ENCODE assay signal across 8 cellular contexts in genomic region chr2:64876137-64876647, GRCh38.
A peak's percentile ranks its signal among the peaks of the same experiment; 100 is the strongest.
DNase-seq lines count a peak whose midpoint lies in the region; ATAC-seq and TF ChIP-seq lines count a peak whose summit lies in the region.

No MANE protein-coding gene starts in this region.

- ATAC-seq in HG03175 (IDR thresholded peaks at IDR 0.05; ENCODE audit: unreplicated experiment) (no peak), GM19023 (IDR thresholded peaks at IDR 0.05; ENCODE audit: unreplicated experiment) (no peak)

- H3K9ac ChIP-seq in fibroblast of lung (ENCODE audit: insufficient read depth, low read length), result no peak overlapping the region

- no peaks in the 10 kb centered on the region for H3K36me3 ChIP-seq in fibroblast of lung (ENCODE audit: control insufficient read depth, insufficient read depth, low read length)
- H3K36me3 ChIP-seq in osteoblast (ENCODE audit: insufficient read depth, low read length), result no peaks in the 10 kb centered on the region
- no peaks in the 10 kb centered on the region for H3K36me3 ChIP-seq in thyroid gland

- TF ChIP-seq POLR2A in thyroid gland (IDR thresholded peaks at IDR 0.05), result no peak

- H3K4me3 ChIP-seq in fibroblast of lung (replicated peaks in 1 of 4; ENCODE audit: control extremely low read depth in 1 of 4, insufficient read depth in 1 of 4, low read depth in 3 of 4, low read length in 4 of 4) (no peak overlapping the region), osteoblast (ENCODE audit: insufficient read depth, low read length) (no peak overlapping the region), thyroid gland (replicated peaks in 1 of 3) (no peak overlapping the region)

- intact Hi-C loops in thyroid gland (cut with DNase I), result no loop called here

- DNase-seq in GM03348 (ENCODE audit: low spot score) (peak; percentile 84), fibroblast of lung (ENCODE audit: low read depth in 2 of 2) (peak; percentile 73 to 90), osteoblast (ENCODE audit: insufficient read length, low spot score, missing footprints) (peak; percentile 88), thyroid gland (no peak)
- DNase-seq in activated CD4-positive, alpha-beta T cell treated with anti-CD3 and anti-CD28 coated beads, Interleukin-2, amount 50 U/mL, for 1 hour, result no peak

- no peaks in the 10 kb centered on the region for H4K20me1 ChIP-seq in fibroblast of lung (ENCODE audit: control insufficient read depth, extremely low read depth, insufficient read depth, low read length)
- H4K20me1 ChIP-seq in osteoblast (ENCODE audit: insufficient read depth, low read length), result no peaks in the 10 kb centered on the region

- H3K27ac ChIP-seq in fibroblast of lung (ENCODE audit: insufficient read depth, low read length) (no peak overlapping the region), osteoblast (ENCODE audit: low read depth, low read length) (no peak overlapping the region), thyroid gland (no peak overlapping the region)

- WGBS in thyroid gland, 2 donors, result 20 to 31% methylated on average over 3 of the region's 3 CpGs

- H3K9me3 ChIP-seq in fibroblast of lung (ENCODE audit: control insufficient read depth, insufficient read depth, low read depth, low read length), result no peaks in the 10 kb centered on the region
- H3K9me3 ChIP-seq in osteoblast (ENCODE audit: low read depth, low read length), result no peaks in the 10 kb centered on the region
- no peaks in the 10 kb centered on the region for H3K9me3 ChIP-seq in thyroid gland

- H2AFZ ChIP-seq in fibroblast of lung (ENCODE audit: low read length) (peak overlapping the region; percentile 15), osteoblast (ENCODE audit: low read length) (peak overlapping the region; percentile 32)

- H3K4me1 ChIP-seq in fibroblast of lung (ENCODE audit: control insufficient read depth, extremely low read depth, insufficient read depth, low read length) (peaks cover 6% of the 10 kb centered on the region), osteoblast (ENCODE audit: insufficient read depth, low read length) (peaks cover 9% of the 10 kb centered on the region), thyroid gland (peaks cover 3 to 9% of the 10 kb centered on the region in 2 donors)

- H3K27me3 ChIP-seq in fibroblast of lung (ENCODE audit: control insufficient read depth, insufficient read depth, low read length), result peaks cover 6% of the 10 kb centered on the region
- no peaks in the 10 kb centered on the region for H3K27me3 ChIP-seq in osteoblast (ENCODE audit: insufficient read depth, low read length)
- H3K27me3 ChIP-seq in thyroid gland, result no peaks in the 10 kb centered on the region

- peak overlapping the region; percentile 15 for H3K4me2 ChIP-seq in fibroblast of lung (ENCODE audit: extremely low read depth, insufficient read depth, low read length)
- H3K4me2 ChIP-seq in osteoblast (ENCODE audit: insufficient read depth, low read length), result peak overlapping the region; percentile 48

- H3K79me2 ChIP-seq in fibroblast of lung (ENCODE audit: control insufficient read depth, insufficient read depth, low read length), result no peaks in the 10 kb centered on the region
- H3K79me2 ChIP-seq in osteoblast (ENCODE audit: insufficient read depth, low read length), result no peaks in the 10 kb centered on the region

- no peak for TF ChIP-seq CTCF in fibroblast of lung (conservative IDR thresholded peaks at IDR 0.05 in 1 of 2, IDR thresholded peaks at IDR 0.05 in 1 of 2; ENCODE audit: low read depth in 1 of 2, low read length in 2 of 2)
- no peak for TF ChIP-seq CTCF in osteoblast (IDR thresholded peaks at IDR 0.05; ENCODE audit: extremely low read depth, low read depth, low read length)
- TF ChIP-seq CTCF in thyroid gland (IDR thresholded peaks at IDR 0.05), result no peak

TF ChIP-seq in PFSK-1, 5 proteins besides CTCF, POLR2A, EP300 and RAD21:
- TF ChIP-seq POLR2AphosphoS5 (IDR thresholded peaks at IDR 0.05; ENCODE audit: low read depth, low read length) (no peak), SIN3A (IDR thresholded peaks at IDR 0.05; ENCODE audit: borderline replicate concordance, insufficient read depth, low read length) (peak; percentile 83; the same call in 1 of the 2 replicates), FOXP2 (optimal IDR thresholded peaks at IDR 0.05; ENCODE audit: borderline replicate concordance, extremely low read depth, extremely low read length, insufficient read depth) (peak; percentile 40), TAF1 (IDR thresholded peaks at IDR 0.05; ENCODE audit: borderline replicate concordance, insufficient read depth, low read length) (0 out of 2 replicates have a peak, but pooled peaks have one; percentile 16)

Comparison
In these comparisons a context has a peak if more than half of its experiments do, and no peak if none do; other contexts are left out.
1. DNase-seq: peak in GM03348 (single experiment), fibroblast of lung (2 of 2) and osteoblast (single experiment); none in thyroid gland (0 of 2) and activated CD4-positive, alpha-beta T cell treated with anti-CD3 and anti-CD28 coated beads, Interleukin-2, amount 50 U/mL, for 1 hour (single experiment).